Comparison of ENCODE assay signal across 8 cellular contexts in the genomic region with DNA sequence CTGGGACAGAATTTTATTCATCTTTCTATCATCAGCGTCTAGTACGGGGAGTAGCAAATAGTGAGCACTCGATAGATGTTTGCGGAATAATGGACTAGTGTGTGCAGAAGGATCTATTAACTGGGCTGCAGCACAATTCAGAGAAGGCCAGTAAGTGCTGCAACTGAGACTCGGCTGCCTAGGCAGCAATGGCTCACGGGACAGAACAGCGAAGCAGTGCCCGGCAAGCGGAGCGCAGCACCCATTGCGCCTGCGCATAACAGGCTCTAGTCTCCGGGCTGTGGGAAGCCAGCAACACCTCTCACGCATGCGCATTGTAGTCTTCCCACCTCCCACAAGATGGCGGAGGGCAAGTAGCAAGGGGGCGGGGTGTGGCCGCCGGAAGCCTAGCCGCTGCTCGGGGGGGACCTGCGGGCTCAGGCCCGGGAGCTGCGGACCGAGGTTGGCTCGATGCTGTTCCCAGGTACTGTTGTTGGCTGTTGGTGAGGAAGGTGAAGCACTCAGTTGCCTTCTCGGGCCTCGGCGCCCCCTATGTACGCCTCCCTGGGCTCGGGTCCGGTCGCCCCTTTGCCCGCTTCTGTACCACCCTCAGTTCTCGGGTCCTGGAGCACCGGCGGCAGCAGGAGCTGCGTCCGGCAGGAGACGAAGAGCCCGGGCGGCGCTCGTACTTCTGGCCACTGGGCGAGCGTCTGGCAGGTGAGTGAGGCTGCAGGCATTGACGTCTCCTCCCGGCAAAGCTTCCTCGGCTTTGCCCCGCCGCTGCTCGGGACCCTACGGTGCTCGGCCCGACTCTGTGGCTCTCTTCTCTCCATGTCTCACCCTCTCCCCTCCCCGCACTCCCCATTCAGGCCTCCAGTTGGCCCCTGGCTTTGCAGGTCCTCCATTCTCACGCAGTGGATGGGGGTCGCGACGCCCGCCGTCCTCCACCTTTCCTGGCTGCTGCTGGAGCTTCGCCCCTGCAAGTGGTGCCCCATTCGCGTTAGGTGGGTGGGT. TPM values are rescaled to one million over a fixed set of nuclear protein-coding genes. Genes with fewer than 3 reads are reported as not detected.
DNase-seq lines count a peak whose midpoint lies in the region; ATAC-seq and TF ChIP-seq lines count a peak whose summit lies in the region.

No MANE protein-coding gene starts in this region.

- BruUV-seq in IMR-90 (replicated peaks; lab: Mats Ljungman, UMichigan) (no TSS peak), OCI-LY7 (replicated peaks; lab: Mats Ljungman, UMichigan) (no TSS peak)

- no peaks in the 10 kb centered on the region; the same call in 1 of the 2 replicates for H4K20me1 ChIP-seq in IMR-90 (ENCODE audit: insufficient read depth, low read length)
- H4K20me1 ChIP-seq in OCI-LY7 (ENCODE audit: insufficient read depth, low read length): no peaks in the 10 kb centered on the region

- H3K27me3 ChIP-seq in IMR-90 (ENCODE audit: control insufficient read depth, insufficient read depth, low read length): no peaks in the 10 kb centered on the region

- peak overlapping the region; percentile 67 to 96 for H4K8ac ChIP-seq in IMR-90 (ENCODE audit: low read depth in 2 of 2, low read length in 2 of 2)

- CTCF ChIA-PET in IMR-90 (lab: Yijun Ruan, JAX): interaction anchor here (0.6 kb wide), 1 partner anchor 535 kb away, joined by 3 read pairs; no protein-coding TSS in a partner anchor
- CTCF ChIA-PET in OCI-LY7 (lab: Charles Lee; ENCODE audit: unreplicated experiment): interaction anchor here (1.3 kb wide), 1 partner anchor 211 kb away, joined by 3 read pairs; no protein-coding TSS in a partner anchor

- dilution Hi-C loops in IMR-90 (cut with HindIII; ENCODE audit: low sequenced_read_pairs, unreplicated experiment): no loop called here

- H2BK20ac ChIP-seq in IMR-90 (ENCODE audit: low read depth, low read length): peak overlapping the region; percentile 47; the same call in 1 of the 2 replicates

- peak overlapping the region; percentile 91 for H3K9ac ChIP-seq in IMR-90 (ENCODE audit: low read depth, low read length)

- peaks cover 18% of the 10 kb centered on the region; the same call in 1 of the 2 replicates for H3K79me2 ChIP-seq in OCI-LY7 (ENCODE audit: insufficient read depth, low read depth, low read length)

- peak overlapping the region; percentile 99 for H2AFZ ChIP-seq in IMR-90 (replicated peaks; ENCODE audit: low read length, poor library complexity)
- peak overlapping the region; percentile 98 for H2AFZ ChIP-seq in OCI-LY7 (ENCODE audit: low read length)

- H3K4me3 ChIP-seq in IMR-90 (ENCODE audit: insufficient read depth, low read depth, low read length): peak overlapping the region; percentile 87
- peak overlapping the region; percentile 90 for H3K4me3 ChIP-seq in OCI-LY7 (ENCODE audit: low read depth, low read length, poor library complexity, severe bottlenecking)
- H3K4me3 ChIP-seq in epithelial cell of esophagus (ENCODE audit: low read length): peak overlapping the region; percentile 88

- peak overlapping the region; percentile 86 for H4K91ac ChIP-seq in IMR-90 (ENCODE audit: insufficient read depth, low read depth, low read length)

- H3K23ac ChIP-seq in IMR-90 (ENCODE audit: low read depth, low read length): peak overlapping the region; percentile 95

- peak overlapping the region; percentile 90 for H3K4ac ChIP-seq in IMR-90 (ENCODE audit: low read depth, low read length)

- H3K36me3 ChIP-seq in IMR-90 (ENCODE audit: control insufficient read depth, insufficient read depth, low read length): no peaks in the 10 kb centered on the region
- peaks cover 8% of the 10 kb centered on the region; the same call in 1 of the 2 replicates for H3K36me3 ChIP-seq in OCI-LY7 (ENCODE audit: insufficient read depth, low read length)

- peak overlapping the region; percentile 41; the same call in 1 of the 3 replicates for H2BK15ac ChIP-seq in IMR-90 (ENCODE audit: low read depth, low read length)

- H2AK9ac ChIP-seq in IMR-90 (replicated peaks; ENCODE audit: low read depth, low read length, poor library complexity): peak overlapping the region; percentile 90

- H3K56ac ChIP-seq in IMR-90 (ENCODE audit: extremely low read depth, insufficient read depth, low read length): peak overlapping the region; percentile 84

- TF ChIP-seq CTCF in IMR-90 (conservative IDR thresholded peaks at IDR 0.05; ENCODE audit: low read depth, low read length): no peak
- TF ChIP-seq CTCF in OCI-LY7 (conservative IDR thresholded peaks at IDR 0.05; ENCODE audit: low read length): 0 out of 2 replicates have a peak, but pooled peaks have one; percentile 24
- TF ChIP-seq CTCF in epithelial cell of esophagus (IDR thresholded peaks at IDR 0.05; ENCODE audit: insufficient read depth, low read depth, low read length, missing control alignments): no peak

- peak; percentile 67; the same call in 1 of the 2 replicates for TF ChIP-seq POLR2A in IMR-90 (IDR thresholded peaks at IDR 0.05; ENCODE audit: low read depth, low read length)

- H3K9me3 ChIP-seq in IMR-90 (ENCODE audit: control insufficient read depth, insufficient read depth, low read length) (no peaks in the 10 kb centered on the region), OCI-LY7 (ENCODE audit: low read length) (no peaks in the 10 kb centered on the region)

- no peaks in the 10 kb centered on the region for H3K9me2 ChIP-seq in OCI-LY7 (ENCODE audit: insufficient read depth, low read length)

- POLR2A ChIA-PET in IMR-90 (lab: Charles Lee; ENCODE audit: unreplicated experiment) (no interaction called here), OCI-LY7 (lab: Charles Lee) (interaction anchor here (0.9 to 3.8 kb wide), 11 partner anchors 11 to 269 kb away, joined by 3 to 31 read pairs (median 4); partner anchors contain the start of gene DCP2)

- H3K79me1 ChIP-seq in IMR-90 (ENCODE audit: low read depth in 1 of 2, low read length in 2 of 2): peaks cover 26 to 29% of the 10 kb centered on the region in 2 experiments

- peak; percentile 92 for DNase-seq in DMS153 (lab: John Stamatoyannopoulos, UW)
- DNase-seq in IMR-90: peak; percentile 98
- peak; percentile 99 for DNase-seq in OCI-LY7 (ENCODE audit: low spot score)
- DNase-seq in activated T-cell treated with anti-CD3 and anti-CD28 coated beads for 4 hours: peak; percentile 92
- peak; percentile 97 for DNase-seq in epithelial cell of esophagus (ENCODE audit: low read depth)
- DNase-seq in middle frontal gyrus (ENCODE audit: extremely low spot score, low spot score): peak; percentile 97
- peak; percentile 93 to 94 for DNase-seq in stimulated activated CD8-positive, alpha-beta memory T cell treated with anti-CD3 and anti-CD28 coated beads, Interleukin-2, amount 100 ng/mL, for 1 hour (ENCODE audit: low read depth in 2 of 2)

- H3K18ac ChIP-seq in IMR-90 (ENCODE audit: low read depth, low read length): peak overlapping the region; percentile 84

- H3K14ac ChIP-seq in IMR-90 (replicated peaks; ENCODE audit: low read depth, low read length): peak overlapping the region; percentile 95

- WGBS in IMR-90 (ENCODE audit: extremely low coverage in 2 of 2, insufficient read length in 1 of 2), 2 experiments: 7% methylated on average over 23 of the region's 65 CpGs; no CpG with 5 or more reads in 1 of the 2 experiments

- in situ Hi-C loops in IMR-90 (cut with MboI; ENCODE audit: low sequenced_read_pairs): no loop called here

- H2BK5ac ChIP-seq in IMR-90 (ENCODE audit: low read depth, low read length, poor library complexity, severe bottlenecking): peak overlapping the region; percentile 92

- intact Hi-C loops in IMR-90 (cut with micrococcal nuclease): loop anchor here (5.0 to 10.0 kb wide), 2 partner anchors 35 to 147 kb away; no protein-coding TSS in a partner anchor
- intact Hi-C loops in OCI-LY7 (cut with micrococcal nuclease; ENCODE audit: unreplicated experiment): loop anchor here (2.0 kb wide), 2 partner anchors 29 to 215 kb away; partner anchors contain the start of genes APC and REEP5

- peak overlapping the region; percentile 94 for H3K27ac ChIP-seq in IMR-90 (ENCODE audit: insufficient read depth, low read length)
- H3K27ac ChIP-seq in OCI-LY7 (ENCODE audit: low read depth, low read length, poor library complexity, severe bottlenecking): peak overlapping the region; percentile 64

- H3K4me2 ChIP-seq in IMR-90 (ENCODE audit: low read depth, low read length) (peak overlapping the region; percentile 83), OCI-LY7 (ENCODE audit: low read length) (peak overlapping the region; percentile 78)

- 0 out of 2 replicates have a peak overlapping the region, but pooled peaks have one; percentile 40 for H2AK5ac ChIP-seq in IMR-90 (ENCODE audit: low read depth, low read length)

- TF ChIP-seq RAD21 in IMR-90 (IDR thresholded peaks at IDR 0.05; ENCODE audit: low read length): no peak

- peak overlapping the region; percentile 89 for H4K5ac ChIP-seq in IMR-90 (ENCODE audit: low read depth, low read length)

- H2BK120ac ChIP-seq in IMR-90 (ENCODE audit: low read depth, low read length): peak overlapping the region; percentile 90

- ATAC-seq in GM21529 (IDR thresholded peaks at IDR 0.05; ENCODE audit: unreplicated experiment) (peak; percentile 96), IMR-90 (ENCODE audit: low read depth) (peak; percentile 96)

- H3K9me1 ChIP-seq in IMR-90 (ENCODE audit: insufficient read depth, low read length): no peaks in the 10 kb centered on the region; the same call in 1 of the 2 replicates

- H3K4me1 ChIP-seq in IMR-90 (ENCODE audit: control insufficient read depth, insufficient read depth, low read length): peaks cover 4% of the 10 kb centered on the region; the same call in 1 of the 2 replicates
- H3K4me1 ChIP-seq in OCI-LY7 (ENCODE audit: insufficient read depth, low read length, poor library complexity, severe bottlenecking): peaks cover 27% of the 10 kb centered on the region

TF ChIP-seq in IMR-90, 13 proteins besides CTCF, POLR2A, EP300 and RAD21 (continues in another document):
- TF ChIP-seq RCOR1 (IDR thresholded peaks at IDR 0.05; ENCODE audit: insufficient replicate concordance, low read length) (no peak), MXI1 (IDR thresholded peaks at IDR 0.05; ENCODE audit: borderline replicate concordance, low read depth, low read length) (0 out of 2 replicates have a peak, but pooled peaks have one; percentile 22), RFX5 (IDR thresholded peaks at IDR 0.05; ENCODE audit: low read depth, low read length) (no peak), USF2 (IDR thresholded peaks at IDR 0.05; ENCODE audit: low read depth, low read length) (0 out of 2 replicates have a peak, but pooled peaks have one; percentile 8)

RNA-seq across cellular contexts. Expression of gene APC, which starts 30.2 kb away (rescaled TPM):
- 58.4 and 76.1 TPM in 2 replicates for total RNA-seq in IMR-90 (2012; rRNA removed)
- 7.3 and 9.4 TPM in 2 replicates for polyA plus RNA-seq in IMR-90 (2012; rRNA removed)
- 2.5 and 3.6 TPM in 2 replicates for polyA plus RNA-seq in IMR-90 (2012; cell fraction: cytosol; rRNA removed)
- 5.6 and 10.5 TPM in 2 replicates for polyA plus RNA-seq in IMR-90 (2012; cell fraction: nucleus; rRNA removed; ENCODE audit: low replicate concordance)
- total RNA-seq in OCI-LY7 (2014; rRNA removed; shearing (Covaris generic)): 33.1 and 41.4 TPM in 2 replicates
- total RNA-seq in OCI-LY7 (2022): 34.8 and 35.9 TPM in 2 replicates

Comparison
In these comparisons a context has a peak if more than half of its experiments do, and no peak if none do; other contexts are left out.
1. Peak in every context shown above with its lines: DNase-seq, ATAC-seq, H3K4me3 ChIP-seq and H3K27ac ChIP-seq.